Comparison of ENCODE assay signal across 8 cellular contexts in the genomic region with DNA sequence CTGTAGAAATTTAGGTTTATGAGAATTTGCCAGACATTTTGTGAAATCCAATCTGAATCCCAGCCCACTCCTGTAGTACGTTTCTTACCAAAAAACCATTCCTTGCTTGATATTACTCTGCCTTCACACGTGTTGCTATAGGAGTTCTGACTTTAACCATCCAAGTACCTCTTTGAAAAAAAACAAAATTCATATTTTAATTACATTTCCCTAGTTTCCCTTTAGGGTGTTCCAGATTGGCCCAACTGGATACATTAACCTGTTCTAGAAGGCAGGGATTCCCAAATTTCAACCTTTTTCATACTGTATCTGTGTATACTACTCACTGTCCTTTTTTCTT. TPM values are rescaled to one million over a fixed set of nuclear protein-coding genes. Genes with fewer than 3 reads are reported as not detected.
A peak's percentile ranks its signal among the peaks of the same experiment; 100 is the strongest.
DNase-seq lines count a peak whose midpoint lies in the region; ATAC-seq and TF ChIP-seq lines count a peak whose summit lies in the region.

No MANE protein-coding gene starts in this region.

- no peak overlapping the region for H2BK120ac ChIP-seq in mesenchymal stem cell (ENCODE audit: low read depth, low read length)

- no peak overlapping the region for H3K23ac ChIP-seq in mesenchymal stem cell (ENCODE audit: low read length in 2 of 2)

- H3K14ac ChIP-seq in mesenchymal stem cell (ENCODE audit: low read length in 2 of 2) = no peak overlapping the region

- H3K27me3 ChIP-seq in cardiac muscle cell (no peaks in the 10 kb centered on the region), mesenchymal stem cell (ENCODE audit: control insufficient read depth in 1 of 2, insufficient read depth in 1 of 2, low read length in 2 of 2) (no peaks in the 10 kb centered on the region), upper lobe of right lung (no peaks in the 10 kb centered on the region)

- no peaks in the 10 kb centered on the region for H3K79me1 ChIP-seq in mesenchymal stem cell (replicated peaks; ENCODE audit: low read length, poor library complexity, severe bottlenecking)

- no peak overlapping the region for H3K18ac ChIP-seq in mesenchymal stem cell (ENCODE audit: low read depth in 1 of 2, low read length in 2 of 2)

- peaks cover 51% of the 10 kb centered on the region for H3K4me1 Mint-ChIP-seq in brain

- H3K4me1 ChIP-seq in cardiac muscle cell (ENCODE audit: low read depth) (peaks cover 41% of the 10 kb centered on the region), mesenchymal stem cell (ENCODE audit: control insufficient read depth, insufficient read depth, low read depth, low read length) (peaks cover 4% of the 10 kb centered on the region), upper lobe of right lung (peaks cover 30% of the 10 kb centered on the region)

- H3K9ac ChIP-seq in mesenchymal stem cell (ENCODE audit: low read length) = peak overlapping the region; percentile 98

- no peak overlapping the region for H2BK5ac ChIP-seq in mesenchymal stem cell (ENCODE audit: low read depth, low read length, poor library complexity, severe bottlenecking)

- no peak overlapping the region for H2BK15ac ChIP-seq in mesenchymal stem cell (ENCODE audit: low read depth, poor library complexity, severe bottlenecking)

- H3K36me3 ChIP-seq in cardiac muscle cell (no peaks in the 10 kb centered on the region), mesenchymal stem cell (ENCODE audit: control insufficient read depth in 1 of 2, insufficient read depth in 2 of 2, low read depth in 1 of 2, low read length in 2 of 2) (no peaks in the 10 kb centered on the region), upper lobe of right lung (no peaks in the 10 kb centered on the region)

- WGBS in mesenchymal stem cell = 4% methylated on average over 2 of the region's 2 CpGs

- no peak overlapping the region for H4K91ac ChIP-seq in mesenchymal stem cell (ENCODE audit: low read length)

- ATAC-seq in left cardiac atrium = no peak
- ATAC-seq in upper lobe of right lung = no peak

- peak overlapping the region in 1 of 2 experiments; percentile 37 for H3K4ac ChIP-seq in mesenchymal stem cell (ENCODE audit: low read depth in 1 of 2, low read length in 2 of 2)

- peak overlapping the region; percentile 43 for H3K4me3 ChIP-seq in cardiac muscle cell
- peak overlapping the region in 1 of 2 experiments; percentile 78 for H3K4me3 ChIP-seq in mesenchymal stem cell (ENCODE audit: insufficient read depth in 1 of 2, low read depth in 1 of 2, low read length in 2 of 2)
- peak overlapping the region; percentile 80 for H3K4me3 ChIP-seq in upper lobe of right lung

- H3K9me3 ChIP-seq in cardiac muscle cell (ENCODE audit: low read depth) = no peaks in the 10 kb centered on the region
- H3K9me3 ChIP-seq in mesenchymal stem cell (ENCODE audit: control insufficient read depth, low read length) = peaks cover 4% of the 10 kb centered on the region
- H3K9me3 ChIP-seq in upper lobe of right lung = no peaks in the 10 kb centered on the region

- peaks cover 23% of the 10 kb centered on the region for H3K36me3 Mint-ChIP-seq in brain

- H3K4me2 ChIP-seq in mesenchymal stem cell (ENCODE audit: low read length, poor library complexity, severe bottlenecking) = peak overlapping the region; percentile 77

- H2AK5ac ChIP-seq in mesenchymal stem cell (ENCODE audit: low read length, severe bottlenecking) = no peak overlapping the region

- no peak overlapping the region for H2AFZ ChIP-seq in mesenchymal stem cell (ENCODE audit: low read depth, low read length)

- no peak overlapping the region for H4K8ac ChIP-seq in mesenchymal stem cell (ENCODE audit: low read length)

- no peak for DNase-seq in cardiac muscle cell (ENCODE audit: low read depth in 1 of 2, low spot score in 1 of 2)
- DNase-seq in left cardiac atrium = no peak
- no peak for DNase-seq in mesenchymal stem cell
- DNase-seq in upper lobe of right lung = no peak
- DNase-seq in NK-92 treated with Interleukin-12 subunit alpha and Interleukin-12 subunit beta, amount 100 ng/mL, for 24 hours (lab: John Stamatoyannopoulos, UW) = no peak
- no peak for DNase-seq in NCI-H2029 treated with DMSO at 0.1 percent for 48 hours (lab: John Stamatoyannopoulos, UW)
- no peak for DNase-seq in glomerular visceral epithelial cell (ENCODE audit: extremely low spot score)

- TF ChIP-seq CTCF in cardiac muscle cell (IDR thresholded peaks at IDR 0.05; ENCODE audit: low read depth, low read length) (no peak), brain (conservative IDR thresholded peaks at IDR 0.05) (no peak), upper lobe of right lung (IDR thresholded peaks at IDR 0.05) (no peak)

- H2BK12ac ChIP-seq in mesenchymal stem cell (ENCODE audit: low read length in 2 of 2) = no peak overlapping the region

- peaks cover 21% of the 10 kb centered on the region for H3K27me3 Mint-ChIP-seq in brain

- H3K27ac ChIP-seq in cardiac muscle cell = peak overlapping the region; percentile 97
- peak overlapping the region; percentile 99 for H3K27ac ChIP-seq in mesenchymal stem cell (ENCODE audit: low read length, poor library complexity, severe bottlenecking)
- peak overlapping the region; percentile 98 for H3K27ac ChIP-seq in upper lobe of right lung

- intact Hi-C loops in left cardiac atrium (cut with DNase I) = no loop called here
- intact Hi-C loops in upper lobe of right lung (cut with DNase I) = no loop called here

- peak overlapping the region; percentile 90 to 100 (median 95) for H3K4me3 Mint-ChIP-seq in brain

- H3K9me3 Mint-ChIP-seq in brain = peaks cover 10 to 22% (median 18%) of the 10 kb centered on the region in 5 experiments

- peak overlapping the region; percentile 99 to 100 (median 99) for H3K27ac Mint-ChIP-seq in brain

RNA-seq across cellular contexts. Expression of a gene that starts 1.4 kb away (rescaled TPM):
- total RNA-seq in cardiac muscle cell = 58.2 and 71.8 TPM in 2 replicates
- 73.6 and 92.1 TPM in 2 replicates for polyA plus RNA-seq in cardiac muscle cell
- total RNA-seq in left cardiac atrium = 10 to 100 TPM; 72.8 to 94.8 TPM
- polyA plus RNA-seq in brain (ENCODE audit: insufficient read depth, low read depth, low replicate concordance) = 51.2 TPM
- polyA plus RNA-seq in mesenchymal stem cell (2013, experiment 1 of 2) = 54.5 TPM
- polyA plus RNA-seq in mesenchymal stem cell (2013, experiment 2 of 2) = 55.2 TPM
- 93.9 TPM for total RNA-seq in upper lobe of right lung
